1 cellular context compared by ENCODE assay signal in the genomic region with DNA sequence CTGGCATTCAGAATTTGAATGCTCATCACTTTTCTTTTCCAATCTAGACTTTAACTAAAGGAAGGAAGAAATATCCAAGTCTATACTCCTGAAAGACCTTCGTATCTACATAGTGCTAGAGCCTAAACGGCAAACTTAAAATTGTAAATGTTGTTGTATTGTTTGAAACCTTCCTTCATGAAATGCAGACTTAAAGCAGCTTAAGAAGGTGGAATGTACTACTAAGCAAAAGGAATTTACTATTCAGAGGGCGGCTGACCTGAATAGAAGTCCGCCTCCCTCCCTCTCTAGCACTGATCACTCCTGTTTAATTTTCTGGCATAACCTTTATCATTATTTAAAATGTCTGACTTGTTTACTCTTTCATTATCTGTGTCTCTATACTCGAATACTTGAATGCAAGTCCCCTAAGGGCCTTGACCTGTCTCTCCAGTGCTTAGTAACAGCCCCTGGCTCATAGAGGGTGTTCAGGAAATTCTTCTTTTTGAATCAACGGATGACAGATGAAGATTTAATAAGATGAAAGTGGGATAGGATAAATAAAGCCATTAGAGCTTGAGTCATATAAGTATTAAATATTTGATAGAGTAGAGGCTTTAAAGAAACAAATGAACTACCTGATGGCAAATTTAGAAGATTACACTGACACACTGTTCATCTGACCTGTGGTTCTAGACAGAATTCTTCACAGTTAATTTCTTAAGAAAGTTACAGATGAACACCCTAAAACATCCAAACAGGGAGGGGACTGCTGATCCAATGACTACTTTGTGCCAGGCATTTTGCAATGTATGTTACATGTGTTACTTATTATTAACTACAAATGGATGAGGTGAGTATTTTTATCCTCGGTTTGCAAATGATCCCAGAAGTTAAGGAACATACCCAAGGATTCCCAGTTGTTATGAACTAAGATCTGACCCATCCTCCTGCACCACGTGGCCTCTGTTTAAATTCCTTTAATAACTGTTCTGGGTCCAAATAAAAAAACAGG.
TF ChIP-seq lines count a peak whose summit lies in the region.

No MANE protein-coding gene starts in this region.

TF ChIP-seq in GM23338, 12 proteins besides CTCF, POLR2A, EP300 and RAD21:
- TF ChIP-seq ZNF114 (CRISPR knock-in tag; IDR thresholded peaks at IDR 0.05) (no peak), NANOG (IDR thresholded peaks at IDR 0.05; ENCODE audit: borderline replicate concordance) (peak; percentile 98)
- TF ChIP-seq, protein P1, sequence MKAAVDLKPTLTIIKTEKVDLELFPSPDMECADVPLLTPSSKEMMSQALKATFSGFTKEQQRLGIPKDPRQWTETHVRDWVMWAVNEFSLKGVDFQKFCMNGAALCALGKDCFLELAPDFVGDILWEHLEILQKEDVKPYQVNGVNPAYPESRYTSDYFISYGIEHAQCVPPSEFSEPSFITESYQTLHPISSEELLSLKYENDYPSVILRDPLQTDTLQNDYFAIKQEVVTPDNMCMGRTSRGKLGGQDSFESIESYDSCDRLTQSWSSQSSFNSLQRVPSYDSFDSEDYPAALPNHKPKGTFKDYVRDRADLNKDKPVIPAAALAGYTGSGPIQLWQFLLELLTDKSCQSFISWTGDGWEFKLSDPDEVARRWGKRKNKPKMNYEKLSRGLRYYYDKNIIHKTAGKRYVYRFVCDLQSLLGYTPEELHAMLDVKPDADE (IDR thresholded peaks at IDR 0.05): no peak
